Comparison of ENCODE assay signal across 18 cellular contexts in genomic region chr2:227311861-227312506, GRCh38. TPM values are rescaled to one million over a fixed set of nuclear protein-coding genes. Genes with fewer than 3 reads are reported as not detected.
A peak's percentile ranks its signal among the peaks of the same experiment; 100 is the strongest.
DNase-seq lines count a peak whose midpoint lies in the region; FAIRE-seq and TF ChIP-seq lines count a peak whose summit lies in the region.
"Had no signal": no experiment of that assay in that cellular context is flagged by ENCODE, and none has a peak within 500 bp of the region (broad histone marks: within the 10 kb centered on the region; RNA-seq: fewer than 3 reads in every experiment).

No MANE protein-coding gene starts in this region.

- 98% methylated on average over 5 of the region's 5 CpGs for WGBS in thyroid gland, 2 donors

- no peaks in the 10 kb centered on the region for H3K79me2 ChIP-seq in endothelial cell of umbilical vein (ENCODE audit: control insufficient read depth, insufficient read depth, low read length)

- intact Hi-C loops in endothelial cell of umbilical vein (cut with micrococcal nuclease), result no loop called here
- intact Hi-C loops in thyroid gland (cut with DNase I), result no loop called here

- H3K4me1 ChIP-seq in endothelial cell of umbilical vein (ENCODE audit: control insufficient read depth, extremely low read depth, insufficient read depth, low read length) (no peaks in the 10 kb centered on the region), thyroid gland (no peaks in the 10 kb centered on the region)
- H3K4me1 ChIP-seq: BLaER1 had no signal

- no peak overlapping the region for H2AFZ ChIP-seq in endothelial cell of umbilical vein (ENCODE audit: low read depth, low read length)

- H3K4me2 ChIP-seq in endothelial cell of umbilical vein (ENCODE audit: insufficient read depth, low read length), result no peak overlapping the region
- H3K4me2 ChIP-seq: BLaER1 had no signal

- no peak overlapping the region for H3K4me3 ChIP-seq in endothelial cell of umbilical vein (replicated peaks in 1 of 3; ENCODE audit: insufficient read depth in 1 of 3, low read depth in 1 of 3, low read length in 3 of 3)
- H3K4me3 ChIP-seq in thyroid gland (replicated peaks in 1 of 3), result no peak overlapping the region
- H3K4me3 ChIP-seq: BLaER1, HAP-1 had no signal

- H3K9me3 ChIP-seq in endothelial cell of umbilical vein (replicated peaks; ENCODE audit: control insufficient read depth, insufficient read depth, low read length), result no peaks in the 10 kb centered on the region
- no peaks in the 10 kb centered on the region for H3K9me3 ChIP-seq in thyroid gland
- H3K9me3 ChIP-seq: BLaER1, Caco-2, HAP-1 had no signal

- H3K27me3 ChIP-seq in endothelial cell of umbilical vein (ENCODE audit: control insufficient read depth in 2 of 2, insufficient read depth in 2 of 2, low read length in 2 of 2) (peaks cover 0 to 2% of the 10 kb centered on the region in 2 experiments), thyroid gland (no peaks in the 10 kb centered on the region)
- H3K27me3 ChIP-seq: BLaER1 had no signal

- H3K36me3 ChIP-seq in endothelial cell of umbilical vein (ENCODE audit: control insufficient read depth in 2 of 2, extremely low read depth in 1 of 2, insufficient read depth in 2 of 2, low read length in 2 of 2), result no peaks in the 10 kb centered on the region
- H3K36me3 ChIP-seq in thyroid gland, result peaks cover 0 to 13% of the 10 kb centered on the region in 2 donors
- H3K36me3 ChIP-seq: BLaER1, HAP-1 had no signal

- DNase-seq in GM19239 (ENCODE audit: insufficient read length, low spot score), result no peak
- no peak for DNase-seq in endothelial cell of umbilical vein (ENCODE audit: low read depth, low spot score)
- DNase-seq in pons (ENCODE audit: low spot score), result peak; percentile 41
- DNase-seq in thyroid gland, result no peak
- DNase-seq in NCI-H2029 (lab: John Stamatoyannopoulos, UW), result no peak
- DNase-seq in A172 (ENCODE audit: low spot score), result no peak
- DNase-seq: 8988T; Caco-2; CD4-positive, CD25-positive, alpha-beta regulatory T cell; CD8-positive, alpha-beta T cell; DMS153; DND-41; GOT3; HFFc6 had no signal

- H3K27ac ChIP-seq in endothelial cell of umbilical vein (ENCODE audit: insufficient read depth, low read depth, low read length) (no peak overlapping the region), thyroid gland (no peak overlapping the region)
- H3K27ac ChIP-seq: BLaER1, C4-2B had no signal

- POLR2A ChIA-PET in endothelial cell of umbilical vein (lab: Charles Lee), result no interaction called here

- dilution Hi-C loops in endothelial cell of umbilical vein (cut with MboI; ENCODE audit: extremely low pct_ligation_motif_present, low sequenced_read_pairs), result no loop called here

- TF ChIP-seq CTCF in endothelial cell of umbilical vein (IDR thresholded peaks at IDR 0.05; ENCODE audit: extremely low read depth in 1 of 2, insufficient read depth in 1 of 2, low read depth in 1 of 2, low read length in 2 of 2) (no peak), thyroid gland (IDR thresholded peaks at IDR 0.05) (no peak)

- H3K9ac ChIP-seq in endothelial cell of umbilical vein (replicated peaks; ENCODE audit: extremely low read depth, insufficient read depth, low read length), result no peak overlapping the region
- H3K9ac ChIP-seq: BLaER1 had no signal

- BruUV-seq in endothelial cell of umbilical vein (replicated peaks; lab: Mats Ljungman, UMichigan), result no TSS peak

- H3K9me1 ChIP-seq in endothelial cell of umbilical vein (replicated peaks; ENCODE audit: control insufficient read depth, extremely low read depth, insufficient read depth, low read length), result no peaks in the 10 kb centered on the region

- TF ChIP-seq POLR2A in endothelial cell of umbilical vein (IDR thresholded peaks at IDR 0.05; ENCODE audit: low read depth, low read length) (no peak), thyroid gland (IDR thresholded peaks at IDR 0.05) (no peak)

- FAIRE-seq in GM19239 (lab: Jason Lieb, UNC) (peak; percentile 11), endothelial cell of umbilical vein (lab: Jason Lieb, UNC) (peak; percentile 59)
- FAIRE-seq: H54 had no signal

- H4K20me1 ChIP-seq in endothelial cell of umbilical vein (replicated peaks; ENCODE audit: control insufficient read depth, extremely low read depth, insufficient read depth, low read length), result no peaks in the 10 kb centered on the region
- H4K20me1 ChIP-seq: BLaER1 had no signal

- CTCF ChIA-PET in endothelial cell of umbilical vein (lab: Charles Lee), result no interaction called here

TF ChIP-seq in endothelial cell of umbilical vein, 7 proteins besides CTCF, POLR2A, EP300 and RAD21:
- TF ChIP-seq POLR2AphosphoS5 (IDR thresholded peaks at IDR 0.05; ENCODE audit: insufficient read depth, low read depth, low read length), result no peak
- no peak for TF ChIP-seq JUN (IDR thresholded peaks at IDR 0.05; ENCODE audit: borderline replicate concordance, insufficient read depth, insufficient read length, low read depth)
- no peak for TF ChIP-seq MYC (IDR thresholded peaks at IDR 0.05; ENCODE audit: low read depth, low read length)
- no peak for TF ChIP-seq EZH2 (IDR thresholded peaks at IDR 0.05; ENCODE audit: borderline replicate concordance, low read depth, low read length, severe bottlenecking)
- TF ChIP-seq, protein P1, sequence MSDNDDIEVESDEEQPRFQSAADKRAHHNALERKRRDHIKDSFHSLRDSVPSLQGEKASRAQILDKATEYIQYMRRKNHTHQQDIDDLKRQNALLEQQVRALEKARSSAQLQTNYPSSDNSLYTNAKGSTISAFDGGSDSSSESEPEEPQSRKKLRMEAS (IDR thresholded peaks at IDR 0.05; ENCODE audit: insufficient read depth, insufficient read length), result no peak
- TF ChIP-seq GATA2 (IDR thresholded peaks at IDR 0.05; ENCODE audit: insufficient read depth, insufficient read length, low read depth, low read length), result no peak
- no peak for TF ChIP-seq FOS (IDR thresholded peaks at IDR 0.05; ENCODE audit: borderline replicate concordance, insufficient read depth, low read length)

RNA-seq across cellular contexts. Expression of gene MFF, which starts 13.1 kb away (rescaled TPM):
- total RNA-seq in endothelial cell of umbilical vein (60.4 and 65.1 TPM in 2 replicates), thyroid gland (100 to 1,000 TPM in 2 of 4 donors, 10 to 100 TPM in 2; 78.3 to 134 (median 99.7) TPM)
- polyA plus RNA-seq in endothelial cell of umbilical vein, result 32.9 and 36.3 TPM in 2 replicates
- 46.8 and 52.4 TPM in 2 replicates for polyA plus RNA-seq in endothelial cell of umbilical vein (2011; cell fraction: cytosol; rRNA removed)
- 81.1 and 88.0 TPM in 2 replicates for polyA plus RNA-seq in endothelial cell of umbilical vein (2011; cell fraction: nucleus; rRNA removed)
- 67.2 and 81.6 TPM in 2 replicates for polyA plus RNA-seq in endothelial cell of umbilical vein (2012)
- 34.1 and 34.8 TPM in 2 replicates for polyA minus RNA-seq in endothelial cell of umbilical vein
- polyA minus RNA-seq in endothelial cell of umbilical vein (2011; cell fraction: cytosol; rRNA and poly(A)+ RNA removed), result 113 TPM
- polyA minus RNA-seq in endothelial cell of umbilical vein (2011; cell fraction: nucleus; rRNA and poly(A)+ RNA removed), result 64.8 and 71.7 TPM in 2 replicates
- 165 and 192 TPM in 2 replicates for total RNA-seq in A172 (2014; rRNA removed; shearing (Covaris generic))
